ENCODE assay signal across 8 cellular contexts in genomic region chr2:96788393-96789244, GRCh38. TPM values are rescaled to one million over a fixed set of nuclear protein-coding genes. Genes with fewer than 3 reads are reported as not detected.
A peak's percentile ranks its signal among the peaks of the same experiment; 100 is the strongest.
DNase-seq lines count a peak whose midpoint lies in the region; ATAC-seq and TF ChIP-seq lines count a peak whose summit lies in the region.

No MANE protein-coding gene starts in this region.

- peak overlapping the region; percentile 62 for H3K4me2 ChIP-seq in HCT116 (ENCODE audit: low read length)

- CTCF ChIA-PET in HCT116 (lab: Charles Lee): no interaction called here

- H3K4me3 ChIP-seq in HCT116 (replicated peaks in 1 of 2; ENCODE audit: low read depth in 1 of 2, low read length in 2 of 2): no peak overlapping the region
- H3K4me3 ChIP-seq in gastrocnemius medialis: peak overlapping the region; percentile 30 to 33 (median 31)

- TF ChIP-seq CTCF in HCT116 (IDR thresholded peaks at IDR 0.05 in 2 of 3, conservative IDR thresholded peaks at IDR 0.05 in 1 of 3; ENCODE audit: borderline replicate concordance in 1 of 3, insufficient read depth in 1 of 3, low read depth in 2 of 3, low read length in 2 of 3) (no peak), gastrocnemius medialis (IDR thresholded peaks at IDR 0.05 in 4 of 5, conservative IDR thresholded peaks at IDR 0.05 in 1 of 5) (no peak)

- H4K20me1 ChIP-seq in HCT116 (ENCODE audit: insufficient read depth): no peaks in the 10 kb centered on the region

- no TSS peak for BruUV-seq in HCT116 (replicated peaks; lab: Mats Ljungman, UMichigan)

- no peaks in the 10 kb centered on the region for H3K27me3 ChIP-seq in HCT116 (ENCODE audit: insufficient read depth, low read length)
- no peaks in the 10 kb centered on the region for H3K27me3 ChIP-seq in gastrocnemius medialis

- H3K36me3 Mint-ChIP-seq in activated naive CD4-positive, alpha-beta T cell treated with anti-CD3 and anti-CD28 coated beads, Interleukin-2, amount 50 U/mL, for 72 hours: no peaks in the 10 kb centered on the region

- H3K9me2 ChIP-seq in HCT116 (ENCODE audit: insufficient read depth): no peaks in the 10 kb centered on the region

- intact Hi-C loops in HCT116 (cut with micrococcal nuclease): no loop called here
- intact Hi-C loops in left cardiac atrium (cut with DNase I): no loop called here
- intact Hi-C loops in gastrocnemius medialis (cut with DNase I; ENCODE audit: low total_unique reads): loop anchor here (1.0 kb wide), 1 partner anchor 18 kb away; no protein-coding TSS in a partner anchor

- no peak for TF ChIP-seq RAD21 in HCT116 (IDR thresholded peaks at IDR 0.05; ENCODE audit: low read depth)

- RAD21 ChIA-PET in HCT116 (lab: Charles Lee; ENCODE audit: low non-redundant PET in 1 of 2, low total read pairs in 2 of 2, uncharacterized antibody in 2 of 2, unreplicated experiment in 2 of 2): no interaction called here

- in situ Hi-C loops in gastrocnemius medialis (cut with MboI; ENCODE audit: low sequenced_read_pairs in 4 of 4): no loop called here

- DNase-seq in HCT116 (ENCODE audit: low read depth, low spot score): no peak
- peak; percentile 50 for DNase-seq in amniotic epithelial cell (ENCODE audit: low read depth)
- DNase-seq in left cardiac atrium: peak; percentile 65
- peak; percentile 67 to 91 for DNase-seq in gastrocnemius medialis
- no peak for DNase-seq in NCI-H2029 treated with DMSO at 0.1 percent for 48 hours (lab: John Stamatoyannopoulos, UW)
- no peak for DNase-seq in activated naive CD4-positive, alpha-beta T cell treated with anti-CD3 and anti-CD28 coated beads, Interleukin-2, amount 50 U/mL, for 72 hours (ENCODE audit: low spot score in 2 of 2)
- DNase-seq in stimulated activated CD4-positive, alpha-beta T cell treated with anti-CD3 and anti-CD28 coated beads, Interleukin-12 subunit alpha, Interleukin-12 subunit beta, amount 100 ng/mL, for 4 hours: no peak

- H3K36me3 ChIP-seq in HCT116 (ENCODE audit: control insufficient read depth in 1 of 2, insufficient read depth in 2 of 2, low read length in 2 of 2): no peaks in the 10 kb centered on the region
- H3K36me3 ChIP-seq in gastrocnemius medialis: no peaks in the 10 kb centered on the region

- peaks cover 5% of the 10 kb centered on the region; the same call in 1 of the 2 replicates for H3K79me2 ChIP-seq in HCT116 (ENCODE audit: insufficient read depth, low read length)

- H3K4me1 ChIP-seq in HCT116 (ENCODE audit: control insufficient read depth in 1 of 2, insufficient read depth in 2 of 2, low read length in 2 of 2) (peaks cover 32 to 39% of the 10 kb centered on the region in 2 experiments), gastrocnemius medialis (peaks cover 30 to 31% of the 10 kb centered on the region in 2 donors)

- no peaks in the 10 kb centered on the region for H3K9me3 ChIP-seq in HCT116 (ENCODE audit: control insufficient read depth in 1 of 2, insufficient read depth in 1 of 2, low read depth in 1 of 2, low read length in 2 of 2)
- no peaks in the 10 kb centered on the region for H3K9me3 ChIP-seq in gastrocnemius medialis

- TF ChIP-seq POLR2A in HCT116 (IDR thresholded peaks at IDR 0.05; ENCODE audit: borderline replicate concordance, extremely low read depth, insufficient read depth, insufficient read length) (no peak), gastrocnemius medialis (IDR thresholded peaks at IDR 0.05) (peak; percentile 33 to 51)

- no peaks in the 10 kb centered on the region for H3K9me3 Mint-ChIP-seq in activated naive CD4-positive, alpha-beta T cell treated with anti-CD3 and anti-CD28 coated beads, Interleukin-2, amount 50 U/mL, for 72 hours

- H3K27ac ChIP-seq in HCT116 (ENCODE audit: low read depth, low read length): peak overlapping the region; percentile 36; the same call in 1 of the 2 replicates
- peak overlapping the region; percentile 88 to 96 (median 92) for H3K27ac ChIP-seq in gastrocnemius medialis

- ATAC-seq in HCT116 (peak; percentile 41), left cardiac atrium (peak; percentile 87 to 96), gastrocnemius medialis (peak; percentile 90 to 93), HG02763 (IDR thresholded peaks at IDR 0.05; ENCODE audit: unreplicated experiment) (no peak)
- ATAC-seq in activated naive CD4-positive, alpha-beta T cell treated with anti-CD3 and anti-CD28 coated beads, Interleukin-2, amount 50 U/mL, for 72 hours: no peak

- H2AFZ ChIP-seq in HCT116 (ENCODE audit: low read depth, low read length, poor library complexity, severe bottlenecking): no peak overlapping the region

- H3K9ac ChIP-seq in HCT116 (ENCODE audit: low read length): peak overlapping the region; percentile 36

- POLR2A ChIA-PET in HCT116 (lab: Charles Lee): no interaction called here

- H3K27ac Mint-ChIP-seq in activated naive CD4-positive, alpha-beta T cell treated with anti-CD3 and anti-CD28 coated beads, Interleukin-2, amount 50 U/mL, for 72 hours: no peak overlapping the region

TF ChIP-seq in HCT116, 20 proteins besides CTCF, POLR2A, EP300 and RAD21 (continues in another document):
- TF ChIP-seq ZFX (IDR thresholded peaks at IDR 0.05): no peak
- no peak for TF ChIP-seq EZH2 (IDR thresholded peaks at IDR 0.05)
- no peak for TF ChIP-seq EGR1 (IDR thresholded peaks at IDR 0.05; ENCODE audit: low read depth)
- no peak for TF ChIP-seq ELF1 (IDR thresholded peaks at IDR 0.05; ENCODE audit: borderline replicate concordance, low read depth)
- TF ChIP-seq ATF3 (IDR thresholded peaks at IDR 0.05): no peak
- TF ChIP-seq REST (IDR thresholded peaks at IDR 0.05; ENCODE audit: low read depth): no peak
- TF ChIP-seq FOSL1 (IDR thresholded peaks at IDR 0.05; ENCODE audit: low read depth): no peak
- no peak for TF ChIP-seq ZBTB33 (IDR thresholded peaks at IDR 0.05; ENCODE audit: extremely low read depth, insufficient replicate concordance, low read length)

RNA-seq across cellular contexts. Expression of gene CNNM3, which starts 27.4 kb away (rescaled TPM):
- total RNA-seq in HCT116 (2021; ENCODE audit: unreplicated experiment): 31.1 TPM
- polyA plus RNA-seq in HCT116 (2012): 14.5 and 19.4 TPM in 2 replicates
- 10 to 100 TPM in 1 of 2 donors, 1 to 10 TPM in 1; 9.6 to 10.3 TPM for total RNA-seq in left cardiac atrium
- 1 to 10 TPM; 3.3 to 9.8 (median 8.6) TPM for total RNA-seq in gastrocnemius medialis
- total RNA-seq in activated naive CD4-positive, alpha-beta T cell treated with anti-CD3 and anti-CD28 coated beads, Interleukin-2, amount 50 U/mL, for 72 hours: 10 to 100 TPM; 15.0 to 18.8 TPM

RNA-seq across cellular contexts. Expression of gene CNNM4, which starts 27.9 kb away (rescaled TPM):
- total RNA-seq in HCT116 (2021; ENCODE audit: unreplicated experiment): 7.9 TPM
- polyA plus RNA-seq in HCT116 (2012): 8.6 and 10.2 TPM in 2 replicates
- total RNA-seq in left cardiac atrium: 10 to 100 TPM; 16.8 to 29.5 TPM
- 10 to 100 TPM in 2 of 4 donors, 1 to 10 TPM in 2; 5.4 to 20.1 (median 9.1) TPM for total RNA-seq in gastrocnemius medialis
- total RNA-seq in activated naive CD4-positive, alpha-beta T cell treated with anti-CD3 and anti-CD28 coated beads, Interleukin-2, amount 50 U/mL, for 72 hours: 1 to 10 TPM; 8.7 to 8.9 TPM

RNA-seq across cellular contexts. Expression of gene LMAN2L, which starts 48.8 kb away (rescaled TPM):
- 15.2 TPM for total RNA-seq in HCT116 (2021; ENCODE audit: unreplicated experiment)
- 12.1 and 14.6 TPM in 2 replicates for polyA plus RNA-seq in HCT116 (2012)
- total RNA-seq in left cardiac atrium: 10 to 100 TPM; 11.7 to 22.1 TPM
- 10 to 100 TPM in 3 of 4 donors, 1 to 10 TPM in 1; 8.8 to 17.3 (median 16.4) TPM for total RNA-seq in gastrocnemius medialis
- 1 to 10 TPM; 5.1 to 6.3 TPM for total RNA-seq in activated naive CD4-positive, alpha-beta T cell treated with anti-CD3 and anti-CD28 coated beads, Interleukin-2, amount 50 U/mL, for 72 hours

RNA-seq across cellular contexts. Expression of gene ANKRD23, which starts 55.2 kb away (rescaled TPM):
- total RNA-seq in HCT116 (2021; ENCODE audit: unreplicated experiment) (1.4 TPM), left cardiac atrium (10 to 100 TPM; 18.4 to 24.7 TPM), gastrocnemius medialis (1,000 to 10,000 TPM in 2 of 4 donors, 100 to 1,000 TPM in 2; 642 to 1,565 (median 923) TPM)
- polyA plus RNA-seq in HCT116 (2012): 1.2 and 1.5 TPM in 2 replicates
- 1 to 10 TPM; 3.7 to 6.8 TPM for total RNA-seq in activated naive CD4-positive, alpha-beta T cell treated with anti-CD3 and anti-CD28 coated beads, Interleukin-2, amount 50 U/mL, for 72 hours

Comparison
In these comparisons a context has a peak if more than half of its experiments do, and no peak if none do; other contexts are left out.
1. ATAC-seq: peak in HCT116 (single experiment), left cardiac atrium (2 of 2) and gastrocnemius medialis (2 of 2); none in HG02763 (single experiment) and activated naive CD4-positive, alpha-beta T cell treated with anti-CD3 and anti-CD28 coated beads, Interleukin-2, amount 50 U/mL, for 72 hours (0 of 2).
2. DNase-seq: peak in amniotic epithelial cell (single experiment), left cardiac atrium (single experiment) and gastrocnemius medialis (2 of 2); none in HCT116 (single experiment), NCI-H2029 treated with DMSO at 0.1 percent for 48 hours (single experiment), activated naive CD4-positive, alpha-beta T cell treated with anti-CD3 and anti-CD28 coated beads, Interleukin-2, amount 50 U/mL, for 72 hours (0 of 2) and stimulated activated CD4-positive, alpha-beta T cell treated with anti-CD3 and anti-CD28 coated beads, Interleukin-12 subunit alpha, Interleukin-12 subunit beta, amount 100 ng/mL, for 4 hours (single experiment).
3. H3K4me3 ChIP-seq: peak in gastrocnemius medialis (4 of 4); none in HCT116 (0 of 2).